Comparison of ENCODE assay signal across 8 cellular contexts in the genomic region with DNA sequence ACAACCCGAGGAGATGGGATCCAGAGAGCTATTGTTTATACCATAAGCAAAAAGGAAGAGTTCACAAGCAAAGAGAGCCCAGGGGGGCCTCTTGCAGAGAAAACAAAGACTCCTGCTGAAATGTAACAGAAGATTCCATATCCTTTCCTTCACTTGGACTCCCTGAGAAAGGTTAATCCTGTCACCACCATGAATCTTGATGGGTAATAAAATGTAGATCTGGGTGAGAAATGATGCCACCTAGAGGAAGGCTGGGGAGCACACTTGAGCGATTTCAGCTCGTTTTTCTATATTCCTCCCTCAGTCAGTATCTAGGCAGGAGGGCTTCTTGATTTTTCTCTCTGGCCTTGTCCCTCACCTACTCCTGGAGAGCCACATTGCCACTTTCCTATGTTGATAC.
DNase-seq lines count a peak whose midpoint lies in the region; ATAC-seq lines count a peak whose summit lies in the region.

No MANE protein-coding gene starts in this region.

- DNase-seq in AG20443 (ENCODE audit: low spot score) (peak; percentile 21), OCI-M1 (lab: John Stamatoyannopoulos, UW) (peak; percentile 52), foreskin melanocyte (peak; percentile 1), cortex of kidney (lab: John Stamatoyannopoulos, UW) (no peak)
- DNase-seq in stimulated activated CD4-positive, alpha-beta T cell treated with anti-CD3 and anti-CD28 coated beads, Interleukin-12 subunit alpha, Interleukin-12 subunit beta, amount 100 ng/mL, for 4 hours = no peak

- ATAC-seq in GM18909 (IDR thresholded peaks at IDR 0.05; ENCODE audit: poor library complexity, unreplicated experiment) (peak; percentile 58), HG03457 (IDR thresholded peaks at IDR 0.05; ENCODE audit: unreplicated experiment) (no peak), HG02938 (IDR thresholded peaks at IDR 0.05; ENCODE audit: unreplicated experiment) (no peak)

Comparison
In these comparisons a context has a peak if more than half of its experiments do, and no peak if none do; other contexts are left out.
1. DNase-seq: peak in AG20443 (single experiment), OCI-M1 (single experiment) and foreskin melanocyte (single experiment); none in cortex of kidney (single experiment) and stimulated activated CD4-positive, alpha-beta T cell treated with anti-CD3 and anti-CD28 coated beads, Interleukin-12 subunit alpha, Interleukin-12 subunit beta, amount 100 ng/mL, for 4 hours (single experiment).